1 cellular context compared by ENCODE assay signal in genomic region chr15:57460208-57460816, GRCh38.
TF ChIP-seq lines count a peak whose summit lies in the region.

No MANE protein-coding gene starts in this region.

TF ChIP-seq in SK-N-SH treated with all-trans-retinoic acid at 6 μM for 48 hours, 23 proteins besides CTCF, POLR2A, EP300 and RAD21 (continued from another document):
- no peak for TF ChIP-seq GLIS3 (CRISPR knock-in tag; IDR thresholded peaks at IDR 0.05)
- TF ChIP-seq TCF4 (CRISPR knock-in tag; IDR thresholded peaks at IDR 0.05; ENCODE audit: borderline replicate concordance), result no peak
